1 cellular context compared by ENCODE assay signal in the genomic region with DNA sequence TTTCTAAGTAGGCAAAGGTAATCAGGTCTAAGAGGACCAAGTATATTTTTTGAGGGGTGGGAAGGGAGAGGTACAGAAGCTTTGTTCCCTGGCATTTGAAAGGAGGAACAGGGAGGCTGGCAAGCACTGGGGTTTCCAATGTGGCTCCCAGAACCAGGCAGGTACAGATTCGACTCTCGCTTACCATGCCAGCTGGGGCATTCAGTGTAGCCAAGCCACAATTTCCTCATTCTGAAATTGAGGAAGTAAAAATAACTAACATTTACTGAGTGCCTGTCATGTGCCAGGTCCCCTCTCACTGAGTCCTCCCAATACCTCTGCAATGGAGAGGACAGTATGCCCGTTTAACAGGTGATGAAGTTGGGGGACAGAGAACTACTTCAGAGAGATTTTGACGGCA.
TF ChIP-seq lines count a peak whose summit lies in the region.

No MANE protein-coding gene starts in this region.

TF ChIP-seq in GM12878, 131 proteins besides CTCF, POLR2A, EP300 and RAD21 (continued from another document and continues in another):
- TF ChIP-seq, protein P1, sequence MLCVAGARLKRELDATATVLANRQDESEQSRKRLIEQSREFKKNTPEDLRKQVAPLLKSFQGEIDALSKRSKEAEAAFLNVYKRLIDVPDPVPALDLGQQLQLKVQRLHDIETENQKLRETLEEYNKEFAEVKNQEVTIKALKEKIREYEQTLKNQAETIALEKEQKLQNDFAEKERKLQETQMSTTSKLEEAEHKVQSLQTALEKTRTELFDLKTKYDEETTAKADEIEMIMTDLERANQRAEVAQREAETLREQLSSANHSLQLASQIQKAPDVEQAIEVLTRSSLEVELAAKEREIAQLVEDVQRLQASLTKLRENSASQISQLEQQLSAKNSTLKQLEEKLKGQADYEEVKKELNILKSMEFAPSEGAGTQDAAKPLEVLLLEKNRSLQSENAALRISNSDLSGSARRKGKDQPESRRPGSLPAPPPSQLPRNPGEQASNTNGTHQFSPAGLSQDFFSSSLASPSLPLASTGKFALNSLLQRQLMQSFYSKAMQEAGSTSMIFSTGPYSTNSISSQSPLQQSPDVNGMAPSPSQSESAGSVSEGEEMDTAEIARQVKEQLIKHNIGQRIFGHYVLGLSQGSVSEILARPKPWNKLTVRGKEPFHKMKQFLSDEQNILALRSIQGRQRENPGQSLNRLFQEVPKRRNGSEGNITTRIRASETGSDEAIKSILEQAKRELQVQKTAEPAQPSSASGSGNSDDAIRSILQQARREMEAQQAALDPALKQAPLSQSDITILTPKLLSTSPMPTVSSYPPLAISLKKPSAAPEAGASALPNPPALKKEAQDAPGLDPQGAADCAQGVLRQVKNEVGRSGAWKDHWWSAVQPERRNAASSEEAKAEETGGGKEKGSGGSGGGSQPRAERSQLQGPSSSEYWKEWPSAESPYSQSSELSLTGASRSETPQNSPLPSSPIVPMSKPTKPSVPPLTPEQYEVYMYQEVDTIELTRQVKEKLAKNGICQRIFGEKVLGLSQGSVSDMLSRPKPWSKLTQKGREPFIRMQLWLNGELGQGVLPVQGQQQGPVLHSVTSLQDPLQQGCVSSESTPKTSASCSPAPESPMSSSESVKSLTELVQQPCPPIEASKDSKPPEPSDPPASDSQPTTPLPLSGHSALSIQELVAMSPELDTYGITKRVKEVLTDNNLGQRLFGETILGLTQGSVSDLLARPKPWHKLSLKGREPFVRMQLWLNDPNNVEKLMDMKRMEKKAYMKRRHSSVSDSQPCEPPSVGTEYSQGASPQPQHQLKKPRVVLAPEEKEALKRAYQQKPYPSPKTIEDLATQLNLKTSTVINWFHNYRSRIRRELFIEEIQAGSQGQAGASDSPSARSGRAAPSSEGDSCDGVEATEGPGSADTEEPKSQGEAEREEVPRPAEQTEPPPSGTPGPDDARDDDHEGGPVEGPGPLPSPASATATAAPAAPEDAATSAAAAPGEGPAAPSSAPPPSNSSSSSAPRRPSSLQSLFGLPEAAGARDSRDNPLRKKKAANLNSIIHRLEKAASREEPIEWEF (IDR thresholded peaks at IDR 0.05; ENCODE audit: insufficient replicate concordance, low read depth, low read length) = no peak
- TF ChIP-seq SUPT20H (IDR thresholded peaks at IDR 0.05; ENCODE audit: borderline replicate concordance, control insufficient read depth, low read depth, low read length) (no peak), ASH2L (IDR thresholded peaks at IDR 0.05; ENCODE audit: borderline replicate concordance, low read depth) (no peak), HDGF (IDR thresholded peaks at IDR 0.05) (no peak), ZSCAN29 (IDR thresholded peaks at IDR 0.05) (no peak), ZNF384 (IDR thresholded peaks at IDR 0.05; ENCODE audit: borderline replicate concordance, low read depth, low read length) (no peak), POLR2AphosphoS5 (IDR thresholded peaks at IDR 0.05; ENCODE audit: low read length) (no peak), ZNF274 (IDR thresholded peaks at IDR 0.05; ENCODE audit: insufficient read depth, insufficient read length) (no peak), NFYA (IDR thresholded peaks at IDR 0.05; ENCODE audit: borderline replicate concordance, low read depth, low read length) (no peak), TAF1 (IDR thresholded peaks at IDR 0.05; ENCODE audit: borderline replicate concordance, low read depth, low read length) (no peak), NR2C1 (IDR thresholded peaks at IDR 0.05) (no peak), ZNF217 (IDR thresholded peaks at IDR 0.05) (no peak), RAD51 (IDR thresholded peaks at IDR 0.05) (no peak), SMAD1 (IDR thresholded peaks at IDR 0.05; ENCODE audit: low read depth, partially characterized antibody) (no peak), BACH1 (IDR thresholded peaks at IDR 0.05; ENCODE audit: borderline replicate concordance) (no peak), SIX5 (IDR thresholded peaks at IDR 0.05; ENCODE audit: low read depth, low read length, severe bottlenecking) (no peak), EED (IDR thresholded peaks at IDR 0.05; ENCODE audit: low read depth) (peak; percentile 73), SPI1 (IDR thresholded peaks at IDR 0.05; ENCODE audit: borderline replicate concordance, insufficient read depth, low read depth, low read length) (peak; percentile 62; the same call in 1 of the 2 replicates), KDM1A (IDR thresholded peaks at IDR 0.05; ENCODE audit: borderline replicate concordance) (no peak), PML (IDR thresholded peaks at IDR 0.05; ENCODE audit: low read length) (no peak), JUNB (IDR thresholded peaks at IDR 0.05) (no peak), MYC (IDR thresholded peaks at IDR 0.05; ENCODE audit: insufficient read depth, insufficient read length, insufficient replicate concordance, low read length, severe bottlenecking) (no peak), EZH2 (IDR thresholded peaks at IDR 0.05; ENCODE audit: borderline replicate concordance, control insufficient read depth, low read depth, low read length) (no peak), NR2C2 (IDR thresholded peaks at IDR 0.05; ENCODE audit: borderline replicate concordance, control insufficient read depth, insufficient read length, low read depth) (no peak), ZBED1 (IDR thresholded peaks at IDR 0.05; ENCODE audit: borderline replicate concordance) (no peak), TCF12 (IDR thresholded peaks at IDR 0.05; ENCODE audit: low read depth, low read length) (peak; percentile 64; the same call in 1 of the 2 replicates), KLF5 (IDR thresholded peaks at IDR 0.05; ENCODE audit: partially characterized antibody) (no peak), TCF7 (IDR thresholded peaks at IDR 0.05; ENCODE audit: borderline replicate concordance) (no peak), PAX8 (IDR thresholded peaks at IDR 0.05) (no peak), DPF2 (IDR thresholded peaks at IDR 0.05) (0 out of 2 replicates have a peak, but pooled peaks have one; percentile 65), GABPA (IDR thresholded peaks at IDR 0.05; ENCODE audit: low read depth) (no peak), SP1 (IDR thresholded peaks at IDR 0.05; ENCODE audit: low read depth, low read length) (no peak), SRF (IDR thresholded peaks at IDR 0.05; ENCODE audit: low read depth in 2 of 2, low read length in 2 of 2) (no peak), MEF2A (IDR thresholded peaks at IDR 0.05; ENCODE audit: insufficient read depth, low read depth, low read length) (no peak), STAT3 (IDR thresholded peaks at IDR 0.05; ENCODE audit: low read depth, low read length) (no peak), SMARCA5 (IDR thresholded peaks at IDR 0.05) (no peak), PAX5 (IDR thresholded peaks at IDR 0.05; ENCODE audit: borderline replicate concordance, low read depth, low read length) (no peak)
- TF ChIP-seq, protein P2, sequence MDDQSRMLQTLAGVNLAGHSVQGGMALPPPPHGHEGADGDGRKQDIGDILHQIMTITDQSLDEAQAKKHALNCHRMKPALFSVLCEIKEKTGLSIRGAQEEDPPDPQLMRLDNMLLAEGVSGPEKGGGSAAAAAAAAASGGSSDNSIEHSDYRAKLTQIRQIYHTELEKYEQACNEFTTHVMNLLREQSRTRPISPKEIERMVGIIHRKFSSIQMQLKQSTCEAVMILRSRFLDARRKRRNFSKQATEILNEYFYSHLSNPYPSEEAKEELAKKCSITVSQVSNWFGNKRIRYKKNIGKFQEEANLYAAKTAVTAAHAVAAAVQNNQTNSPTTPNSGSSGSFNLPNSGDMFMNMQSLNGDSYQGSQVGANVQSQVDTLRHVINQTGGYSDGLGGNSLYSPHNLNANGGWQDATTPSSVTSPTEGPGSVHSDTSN (IDR thresholded peaks at IDR 0.05; ENCODE audit: insufficient replicate concordance, low read depth, low read length) = no peak
- TF ChIP-seq, protein P3, sequence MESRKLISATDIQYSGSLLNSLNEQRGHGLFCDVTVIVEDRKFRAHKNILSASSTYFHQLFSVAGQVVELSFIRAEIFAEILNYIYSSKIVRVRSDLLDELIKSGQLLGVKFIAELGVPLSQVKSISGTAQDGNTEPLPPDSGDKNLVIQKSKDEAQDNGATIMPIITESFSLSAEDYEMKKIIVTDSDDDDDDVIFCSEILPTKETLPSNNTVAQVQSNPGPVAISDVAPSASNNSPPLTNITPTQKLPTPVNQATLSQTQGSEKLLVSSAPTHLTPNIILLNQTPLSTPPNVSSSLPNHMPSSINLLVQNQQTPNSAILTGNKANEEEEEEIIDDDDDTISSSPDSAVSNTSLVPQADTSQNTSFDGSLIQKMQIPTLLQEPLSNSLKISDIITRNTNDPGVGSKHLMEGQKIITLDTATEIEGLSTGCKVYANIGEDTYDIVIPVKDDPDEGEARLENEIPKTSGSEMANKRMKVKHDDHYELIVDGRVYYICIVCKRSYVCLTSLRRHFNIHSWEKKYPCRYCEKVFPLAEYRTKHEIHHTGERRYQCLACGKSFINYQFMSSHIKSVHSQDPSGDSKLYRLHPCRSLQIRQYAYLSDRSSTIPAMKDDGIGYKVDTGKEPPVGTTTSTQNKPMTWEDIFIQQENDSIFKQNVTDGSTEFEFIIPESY (IDR thresholded peaks at IDR 0.05) = no peak
- TF ChIP-seq, protein P4, sequence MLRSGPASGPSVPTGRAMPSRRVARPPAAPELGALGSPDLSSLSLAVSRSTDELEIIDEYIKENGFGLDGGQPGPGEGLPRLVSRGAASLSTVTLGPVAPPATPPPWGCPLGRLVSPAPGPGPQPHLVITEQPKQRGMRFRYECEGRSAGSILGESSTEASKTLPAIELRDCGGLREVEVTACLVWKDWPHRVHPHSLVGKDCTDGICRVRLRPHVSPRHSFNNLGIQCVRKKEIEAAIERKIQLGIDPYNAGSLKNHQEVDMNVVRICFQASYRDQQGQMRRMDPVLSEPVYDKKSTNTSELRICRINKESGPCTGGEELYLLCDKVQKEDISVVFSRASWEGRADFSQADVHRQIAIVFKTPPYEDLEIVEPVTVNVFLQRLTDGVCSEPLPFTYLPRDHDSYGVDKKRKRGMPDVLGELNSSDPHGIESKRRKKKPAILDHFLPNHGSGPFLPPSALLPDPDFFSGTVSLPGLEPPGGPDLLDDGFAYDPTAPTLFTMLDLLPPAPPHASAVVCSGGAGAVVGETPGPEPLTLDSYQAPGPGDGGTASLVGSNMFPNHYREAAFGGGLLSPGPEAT (IDR thresholded peaks at IDR 0.05; ENCODE audit: low read depth) = peak; percentile 69; the same call in 1 of the 2 replicates
- TF ChIP-seq, protein P5, sequence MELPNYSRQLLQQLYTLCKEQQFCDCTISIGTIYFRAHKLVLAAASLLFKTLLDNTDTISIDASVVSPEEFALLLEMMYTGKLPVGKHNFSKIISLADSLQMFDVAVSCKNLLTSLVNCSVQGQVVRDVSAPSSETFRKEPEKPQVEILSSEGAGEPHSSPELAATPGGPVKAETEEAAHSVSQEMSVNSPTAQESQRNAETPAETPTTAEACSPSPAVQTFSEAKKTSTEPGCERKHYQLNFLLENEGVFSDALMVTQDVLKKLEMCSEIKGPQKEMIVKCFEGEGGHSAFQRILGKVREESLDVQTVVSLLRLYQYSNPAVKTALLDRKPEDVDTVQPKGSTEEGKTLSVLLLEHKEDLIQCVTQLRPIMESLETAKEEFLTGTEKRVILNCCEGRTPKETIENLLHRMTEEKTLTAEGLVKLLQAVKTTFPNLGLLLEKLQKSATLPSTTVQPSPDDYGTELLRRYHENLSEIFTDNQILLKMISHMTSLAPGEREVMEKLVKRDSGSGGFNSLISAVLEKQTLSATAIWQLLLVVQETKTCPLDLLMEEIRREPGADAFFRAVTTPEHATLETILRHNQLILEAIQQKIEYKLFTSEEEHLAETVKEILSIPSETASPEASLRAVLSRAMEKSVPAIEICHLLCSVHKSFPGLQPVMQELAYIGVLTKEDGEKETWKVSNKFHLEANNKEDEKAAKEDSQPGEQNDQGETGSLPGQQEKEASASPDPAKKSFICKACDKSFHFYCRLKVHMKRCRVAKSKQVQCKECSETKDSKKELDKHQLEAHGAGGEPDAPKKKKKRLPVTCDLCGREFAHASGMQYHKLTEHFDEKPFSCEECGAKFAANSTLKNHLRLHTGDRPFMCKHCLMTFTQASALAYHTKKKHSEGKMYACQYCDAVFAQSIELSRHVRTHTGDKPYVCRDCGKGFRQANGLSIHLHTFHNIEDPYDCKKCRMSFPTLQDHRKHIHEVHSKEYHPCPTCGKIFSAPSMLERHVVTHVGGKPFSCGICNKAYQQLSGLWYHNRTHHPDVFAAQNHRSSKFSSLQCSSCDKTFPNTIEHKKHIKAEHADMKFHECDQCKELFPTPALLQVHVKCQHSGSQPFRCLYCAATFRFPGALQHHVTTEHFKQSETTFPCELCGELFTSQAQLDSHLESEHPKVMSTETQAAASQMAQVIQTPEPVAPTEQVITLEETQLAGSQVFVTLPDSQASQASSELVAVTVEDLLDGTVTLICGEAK (IDR thresholded peaks at IDR 0.05; ENCODE audit: borderline replicate concordance) = no peak
- TF ChIP-seq, protein P6, sequence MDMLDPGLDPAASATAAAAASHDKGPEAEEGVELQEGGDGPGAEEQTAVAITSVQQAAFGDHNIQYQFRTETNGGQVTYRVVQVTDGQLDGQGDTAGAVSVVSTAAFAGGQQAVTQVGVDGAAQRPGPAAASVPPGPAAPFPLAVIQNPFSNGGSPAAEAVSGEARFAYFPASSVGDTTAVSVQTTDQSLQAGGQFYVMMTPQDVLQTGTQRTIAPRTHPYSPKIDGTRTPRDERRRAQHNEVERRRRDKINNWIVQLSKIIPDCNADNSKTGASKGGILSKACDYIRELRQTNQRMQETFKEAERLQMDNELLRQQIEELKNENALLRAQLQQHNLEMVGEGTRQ (IDR thresholded peaks at IDR 0.05; ENCODE audit: borderline replicate concordance, low read depth, low read length) = no peak
- TF ChIP-seq, protein P7, sequence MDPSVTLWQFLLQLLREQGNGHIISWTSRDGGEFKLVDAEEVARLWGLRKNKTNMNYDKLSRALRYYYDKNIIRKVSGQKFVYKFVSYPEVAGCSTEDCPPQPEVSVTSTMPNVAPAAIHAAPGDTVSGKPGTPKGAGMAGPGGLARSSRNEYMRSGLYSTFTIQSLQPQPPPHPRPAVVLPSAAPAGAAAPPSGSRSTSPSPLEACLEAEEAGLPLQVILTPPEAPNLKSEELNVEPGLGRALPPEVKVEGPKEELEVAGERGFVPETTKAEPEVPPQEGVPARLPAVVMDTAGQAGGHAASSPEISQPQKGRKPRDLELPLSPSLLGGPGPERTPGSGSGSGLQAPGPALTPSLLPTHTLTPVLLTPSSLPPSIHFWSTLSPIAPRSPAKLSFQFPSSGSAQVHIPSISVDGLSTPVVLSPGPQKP (IDR thresholded peaks at IDR 0.05; ENCODE audit: low read depth, low read length) = no peak
- TF ChIP-seq, protein P8, sequence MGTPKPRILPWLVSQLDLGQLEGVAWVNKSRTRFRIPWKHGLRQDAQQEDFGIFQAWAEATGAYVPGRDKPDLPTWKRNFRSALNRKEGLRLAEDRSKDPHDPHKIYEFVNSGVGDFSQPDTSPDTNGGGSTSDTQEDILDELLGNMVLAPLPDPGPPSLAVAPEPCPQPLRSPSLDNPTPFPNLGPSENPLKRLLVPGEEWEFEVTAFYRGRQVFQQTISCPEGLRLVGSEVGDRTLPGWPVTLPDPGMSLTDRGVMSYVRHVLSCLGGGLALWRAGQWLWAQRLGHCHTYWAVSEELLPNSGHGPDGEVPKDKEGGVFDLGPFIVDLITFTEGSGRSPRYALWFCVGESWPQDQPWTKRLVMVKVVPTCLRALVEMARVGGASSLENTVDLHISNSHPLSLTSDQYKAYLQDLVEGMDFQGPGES (IDR thresholded peaks at IDR 0.05) = no peak
